Comparison of ENCODE assay signal across 19 cellular contexts in genomic region chr9:131167936-131168335, GRCh38. TPM values are rescaled to one million over a fixed set of nuclear protein-coding genes. Genes with fewer than 3 reads are reported as not detected.
A peak's percentile ranks its signal among the peaks of the same experiment; 100 is the strongest.
DNase-seq lines count a peak whose midpoint lies in the region; ATAC-seq, FAIRE-seq and TF ChIP-seq lines count a peak whose summit lies in the region.
"Had no signal": no experiment of that assay in that cellular context is flagged by ENCODE, and none has a peak within 500 bp of the region (broad histone marks: within the 10 kb centered on the region; RNA-seq: fewer than 3 reads in every experiment).

No MANE protein-coding gene starts in this region.

- H3F3A ChIP-seq in Loucy (ENCODE audit: low read depth) (no peaks in the 10 kb centered on the region; the same call in 1 of the 2 replicates), SK-N-SH (replicated peaks; ENCODE audit: insufficient read depth) (no peaks in the 10 kb centered on the region)

- peak overlapping the region; percentile 14 for H3K4me3 Mint-ChIP-seq in astrocyte (ENCODE audit: unreplicated experiment)
- no peak overlapping the region for H3K4me3 Mint-ChIP-seq in type B pancreatic cell
- H3K4me3 Mint-ChIP-seq: CD8-positive, alpha-beta T cell had no signal

- no peak for TF ChIP-seq EP300 in SK-N-SH (IDR thresholded peaks at IDR 0.05; ENCODE audit: borderline replicate concordance in 1 of 2, low read depth in 1 of 2, low read length in 1 of 2)

- no peak overlapping the region for H2AFZ ChIP-seq in Loucy (ENCODE audit: low read length)
- no peak overlapping the region for H2AFZ ChIP-seq in astrocyte (ENCODE audit: low read depth, low read length)
- no peak overlapping the region for H2AFZ ChIP-seq in SK-N-SH (ENCODE audit: low read depth)

- H3K36me3 Mint-ChIP-seq in astrocyte (ENCODE audit: low read depth, unreplicated experiment) = peaks cover 12% of the 10 kb centered on the region
- peaks cover 29% of the 10 kb centered on the region for H3K36me3 Mint-ChIP-seq in type B pancreatic cell

- ATAC-seq in left colon = peak; percentile 15
- ATAC-seq: A549; CD8-positive, alpha-beta T cell had no signal

- H3K27ac ChIP-seq in astrocyte (ENCODE audit: low read depth, low read length) (no peak overlapping the region), SK-N-SH (ENCODE audit: low read depth in 2 of 2, low read length in 1 of 2) (no peak overlapping the region)
- H3K27ac ChIP-seq: A549, C4-2B had no signal

- H3K27me3 ChIP-seq in Loucy (ENCODE audit: insufficient read depth, low read length, poor library complexity, severe bottlenecking) (no peaks in the 10 kb centered on the region), astrocyte (ENCODE audit: insufficient read depth, low read length) (no peaks in the 10 kb centered on the region), SK-N-SH (ENCODE audit: insufficient read depth) (no peaks in the 10 kb centered on the region)
- H3K27me3 ChIP-seq: BE2C had no signal

- POLR2A ChIA-PET in SK-N-SH (lab: Yijun Ruan, JAX) = interaction anchor here (0.6 kb wide), 1 partner anchor 989 kb away, joined by 3 read pairs; no protein-coding TSS in a partner anchor

- 93% methylated on average over 4 of the region's 4 CpGs for WGBS in SK-N-SH (ENCODE audit: low lambda C conversion rate)

- H3K9me2 ChIP-seq in Loucy (replicated peaks; ENCODE audit: low read depth, low read length) = no peaks in the 10 kb centered on the region
- no peaks in the 10 kb centered on the region for H3K9me2 ChIP-seq in SK-N-SH

- H3K36me3 ChIP-seq in Loucy (ENCODE audit: insufficient read depth, low read length) (peaks cover 75% of the 10 kb centered on the region), astrocyte (ENCODE audit: insufficient read depth, low read length) (peaks cover 25% of the 10 kb centered on the region), SK-N-SH (replicated peaks in 1 of 2; ENCODE audit: control insufficient read depth in 1 of 2, insufficient read depth in 2 of 2, low read length in 1 of 2) (peaks cover 44 to 59% of the 10 kb centered on the region in 2 experiments)

- no peak for FAIRE-seq in astrocyte (lab: Jason Lieb, UNC)
- FAIRE-seq: A549, D721Med, GM12892, GM19239, H1 had no signal

- no peaks in the 10 kb centered on the region for H3K4me1 Mint-ChIP-seq in astrocyte (ENCODE audit: low read depth, unreplicated experiment)
- no peaks in the 10 kb centered on the region for H3K4me1 Mint-ChIP-seq in type B pancreatic cell (ENCODE audit: unreplicated experiment)

- H3K4me3 ChIP-seq in Loucy (ENCODE audit: low read length, poor library complexity, severe bottlenecking) = no peak overlapping the region
- H3K4me3 ChIP-seq in astrocyte (ENCODE audit: insufficient read depth, low read depth, low read length) = no peak overlapping the region
- H3K4me3 ChIP-seq in SK-N-SH (ENCODE audit: low read depth in 2 of 2, low read length in 1 of 2) = no peak overlapping the region
- H3K4me3 ChIP-seq: A549, HAP-1 had no signal

- no peaks in the 10 kb centered on the region for H3K27me3 Mint-ChIP-seq in astrocyte (ENCODE audit: low read depth, unreplicated experiment)
- H3K27me3 Mint-ChIP-seq in type B pancreatic cell = no peaks in the 10 kb centered on the region

- intact Hi-C loops in left colon (cut with DNase I, micrococcal nuclease) = no loop called here

- CTCF ChIA-PET in SK-N-SH (lab: Yijun Ruan, JAX) = interaction anchor here (5.9 kb wide), 1 partner anchor 168 kb away, joined by 29 read pairs; no protein-coding TSS in a partner anchor

- TF ChIP-seq RAD21 in SK-N-SH (IDR thresholded peaks at IDR 0.05; ENCODE audit: low read length) = no peak

- H3K9ac ChIP-seq in Loucy (ENCODE audit: low read depth, low read length, poor library complexity, severe bottlenecking) (no peak overlapping the region), astrocyte (ENCODE audit: low read length) (no peak overlapping the region), SK-N-SH (no peak overlapping the region)

- DNase-seq in astrocyte (ENCODE audit: low read depth) (no peak), left colon (no peak), type B pancreatic cell (ENCODE audit: extremely low spot score, unreplicated experiment) (no peak), amniotic stem cell (lab: John Stamatoyannopoulos, UW) (no peak), DMS153 treated with DMSO at 0.1 percent for 48 hours (lab: John Stamatoyannopoulos, UW; ENCODE audit: unreplicated experiment) (no peak), SK-N-SH (no peak)
- DNase-seq: BE2C; CD8-positive, alpha-beta T cell; COR-L47; DND-41; GDM1 had no signal

- H3K27ac Mint-ChIP-seq in astrocyte (ENCODE audit: unreplicated experiment) = no peak overlapping the region
- H3K27ac Mint-ChIP-seq in type B pancreatic cell = peak overlapping the region; percentile 19

- H3K9me3 Mint-ChIP-seq in astrocyte (ENCODE audit: unreplicated experiment) (no peaks in the 10 kb centered on the region), type B pancreatic cell (no peaks in the 10 kb centered on the region)
- H3K9me3 Mint-ChIP-seq: CD8-positive, alpha-beta T cell had no signal

- H3K79me2 ChIP-seq in Loucy (ENCODE audit: insufficient read depth, low read length) = peaks cover 89% of the 10 kb centered on the region
- peaks cover 20% of the 10 kb centered on the region for H3K79me2 ChIP-seq in astrocyte (ENCODE audit: insufficient read depth, low read length)
- H3K79me2 ChIP-seq in SK-N-SH (ENCODE audit: insufficient read depth) = peaks cover 20% of the 10 kb centered on the region

- H3K4me1 ChIP-seq in Loucy (ENCODE audit: insufficient read depth, low read length, poor library complexity, severe bottlenecking) (peaks cover 4% of the 10 kb centered on the region), astrocyte (ENCODE audit: insufficient read depth, low read length) (no peaks in the 10 kb centered on the region), SK-N-SH (ENCODE audit: control insufficient read depth in 1 of 2, insufficient read depth in 2 of 2, low read depth in 1 of 2, low read length in 1 of 2) (no peaks in the 10 kb centered on the region)
- H3K4me1 ChIP-seq: A549, BE2C, HAP-1 had no signal

- H4K20me1 ChIP-seq in Loucy (ENCODE audit: insufficient read depth, low read length, poor library complexity, severe bottlenecking) (peaks cover 75% of the 10 kb centered on the region), astrocyte (ENCODE audit: insufficient read depth, low read length) (peaks cover 21% of the 10 kb centered on the region), SK-N-SH (ENCODE audit: insufficient read depth) (no peaks in the 10 kb centered on the region)

- H3K4me2 ChIP-seq in Loucy (ENCODE audit: low read depth, low read length, poor library complexity, severe bottlenecking) (peak overlapping the region; percentile 20), astrocyte (ENCODE audit: low read length) (no peak overlapping the region), SK-N-SH (no peak overlapping the region)
- H3K4me2 ChIP-seq: A549 had no signal

- TF ChIP-seq CTCF in Loucy (conservative IDR thresholded peaks at IDR 0.05; ENCODE audit: low read length) = no peak
- TF ChIP-seq CTCF in astrocyte (IDR thresholded peaks at IDR 0.05; ENCODE audit: insufficient read depth, low read depth, low read length) = no peak
- no peak for TF ChIP-seq CTCF in type B pancreatic cell (conservative IDR thresholded peaks at IDR 0.05)
- TF ChIP-seq CTCF in SK-N-SH (IDR thresholded peaks at IDR 0.05) = no peak

- H3K9me3 ChIP-seq in Loucy (ENCODE audit: insufficient read depth, low read depth, low read length) (no peaks in the 10 kb centered on the region), astrocyte (ENCODE audit: insufficient read depth, low read depth, low read length) (no peaks in the 10 kb centered on the region), SK-N-SH (no peaks in the 10 kb centered on the region)
- H3K9me3 ChIP-seq: A549, BE2C, HAP-1 had no signal

TF ChIP-seq in SK-N-SH, 30 proteins besides CTCF, POLR2A, EP300 and RAD21:
- TF ChIP-seq NRF1 (IDR thresholded peaks at IDR 0.05; ENCODE audit: low read depth, low read length) = no peak
- no peak for TF ChIP-seq RFX5 (IDR thresholded peaks at IDR 0.05; ENCODE audit: low read length)
TF ChIP-seq in SK-N-SH: peak in this region for 0.

RNA-seq across cellular contexts. Expression of gene NUP214, which starts 42.5 kb away (rescaled TPM):
- total RNA-seq in astrocyte (30.5 and 33.4 TPM in 2 replicates), left colon (10 to 100 TPM; 44.1 to 55.1 TPM), type B pancreatic cell (ENCODE audit: low replicate concordance) (51.0 and 67.1 TPM in 2 replicates)
- 7.6 and 8.0 TPM in 2 replicates for polyA plus RNA-seq in SK-N-SH (2012; rRNA removed)
- polyA plus RNA-seq in SK-N-SH (2012; cell fraction: cytosol; rRNA removed) = 3.6 and 4.9 TPM in 2 replicates
- 19.0 and 24.8 TPM in 2 replicates for polyA plus RNA-seq in SK-N-SH (2012; cell fraction: nucleus; rRNA removed)
